8 cellular contexts compared by ENCODE assay signal in the genomic region with DNA sequence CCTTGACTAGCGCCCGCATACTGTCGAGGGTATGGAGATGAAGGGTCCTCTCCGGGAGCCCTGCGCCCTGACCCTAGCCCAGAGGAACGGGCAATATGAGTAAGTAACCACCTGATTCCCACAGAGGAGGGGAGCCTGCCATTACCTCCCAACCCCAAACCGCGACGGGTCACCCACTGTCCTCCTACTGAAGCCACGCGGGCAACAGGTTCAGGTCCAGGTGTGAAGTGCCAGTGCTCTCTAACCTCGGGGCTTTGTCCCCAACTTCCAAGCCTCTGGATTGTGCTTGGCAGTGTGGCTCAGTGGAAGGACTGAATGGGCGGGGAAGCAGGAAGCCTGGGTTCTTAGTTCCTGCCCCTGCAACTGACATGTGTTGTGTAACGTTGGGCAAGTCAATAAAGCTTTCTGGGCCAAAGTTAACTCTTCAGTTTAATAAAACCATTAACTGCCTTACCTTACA. TPM values are rescaled to one million over a fixed set of nuclear protein-coding genes. Genes with fewer than 3 reads are reported as not detected.
DNase-seq lines count a peak whose midpoint lies in the region; ATAC-seq and TF ChIP-seq lines count a peak whose summit lies in the region.

No MANE protein-coding gene starts in this region.

- H3K27me3 Mint-ChIP-seq in activated CD4-positive, alpha-beta T cell treated with anti-CD3 and anti-CD28 coated beads, Interleukin-2, amount 10 ng/mL, durations not matched to agents 24 days and 14 days: peaks cover 11% of the 10 kb centered on the region
- peaks cover 4 to 24% of the 10 kb centered on the region in 2 donors for H3K27me3 Mint-ChIP-seq in T-cell

- CTCF ChIA-PET in T-cell (lab: Charles Lee): interaction anchor here (0.6 kb wide), 2 partner anchors 23 to 675 kb away, joined by 3 read pairs; no protein-coding TSS in a partner anchor

- POLR2A ChIA-PET in T-cell (lab: Charles Lee): no interaction called here

- no peaks in the 10 kb centered on the region for H3K36me3 Mint-ChIP-seq in activated CD4-positive, alpha-beta T cell treated with anti-CD3 and anti-CD28 coated beads, Interleukin-2, amount 10 ng/mL, durations not matched to agents 24 days and 14 days (ENCODE audit: low read depth)
- no peaks in the 10 kb centered on the region for H3K36me3 Mint-ChIP-seq in T-cell

- peak; percentile 27 for ATAC-seq in HG03175 (IDR thresholded peaks at IDR 0.05; ENCODE audit: unreplicated experiment)
- ATAC-seq in T-cell (replicated peaks in 1 of 4): peak in 3 of 4 experiments; percentile 25 to 29 (median 26)
- ATAC-seq in HG03457 (IDR thresholded peaks at IDR 0.05; ENCODE audit: unreplicated experiment): no peak

- H3K4me1 Mint-ChIP-seq in activated CD4-positive, alpha-beta T cell treated with anti-CD3 and anti-CD28 coated beads, Interleukin-2, amount 10 ng/mL, durations not matched to agents 24 days and 14 days: peaks cover 6% of the 10 kb centered on the region
- H3K4me1 Mint-ChIP-seq in T-cell: peaks cover 5 to 15% (median 6%) of the 10 kb centered on the region in 3 donors

- peak; percentile 53 for DNase-seq in activated CD4-positive, alpha-beta T cell treated with anti-CD3 and anti-CD28 coated beads, Interleukin-2, amount 10 ng/mL, durations not matched to agents 24 days and 14 days
- DNase-seq in activated CD4-positive, alpha-beta T cell treated with anti-CD3 and anti-CD28 coated beads, Interleukin-2, amount 50 U/mL, for 48 hours: no peak
- DNase-seq in T-cell (no peak), esophagus squamous epithelium (lab: John Stamatoyannopoulos, UW) (no peak), Ammon's horn (ENCODE audit: low spot score) (no peak)

- no peak for TF ChIP-seq CTCF in esophagus squamous epithelium (IDR thresholded peaks at IDR 0.05)
- no peak for TF ChIP-seq CTCF in neutrophil (IDR thresholded peaks at IDR 0.05)

- intact Hi-C loops in activated CD4-positive, alpha-beta T cell treated with anti-CD3 and anti-CD28 coated beads, Interleukin-2, amount 10 ng/mL, durations not matched to agents 24 days and 14 days (cut with micrococcal nuclease): no loop called here
- intact Hi-C loops in esophagus squamous epithelium (cut with DNase I): no loop called here

- H3K27me3 ChIP-seq in esophagus squamous epithelium (no peaks in the 10 kb centered on the region), neutrophil (no peaks in the 10 kb centered on the region)

- H3K27ac ChIP-seq in esophagus squamous epithelium (peak overlapping the region; percentile 59 to 86 (median 82)), neutrophil (peak overlapping the region; percentile 64)

- no peaks in the 10 kb centered on the region for H3K9me3 Mint-ChIP-seq in activated CD4-positive, alpha-beta T cell treated with anti-CD3 and anti-CD28 coated beads, Interleukin-2, amount 10 ng/mL, durations not matched to agents 24 days and 14 days
- H3K9me3 Mint-ChIP-seq in T-cell: no peaks in the 10 kb centered on the region

- H3K36me3 ChIP-seq in esophagus squamous epithelium (no peaks in the 10 kb centered on the region), neutrophil (no peaks in the 10 kb centered on the region)

- H3K4me3 Mint-ChIP-seq in activated CD4-positive, alpha-beta T cell treated with anti-CD3 and anti-CD28 coated beads, Interleukin-2, amount 10 ng/mL, durations not matched to agents 24 days and 14 days: peak overlapping the region; percentile 55
- H3K4me3 Mint-ChIP-seq in T-cell: peak overlapping the region; percentile 44 to 70 (median 64)

- no peaks in the 10 kb centered on the region for H3K9me3 ChIP-seq in esophagus squamous epithelium
- no peaks in the 10 kb centered on the region for H3K9me3 ChIP-seq in neutrophil

- H3K27ac Mint-ChIP-seq in activated CD4-positive, alpha-beta T cell treated with anti-CD3 and anti-CD28 coated beads, Interleukin-2, amount 10 ng/mL, durations not matched to agents 24 days and 14 days: no peak overlapping the region
- H3K27ac Mint-ChIP-seq in T-cell: no peak overlapping the region

- peak overlapping the region; percentile 57 to 65 (median 60) for H3K4me3 ChIP-seq in esophagus squamous epithelium
- H3K4me3 ChIP-seq in neutrophil (ENCODE audit: low read depth in 1 of 2, low read length in 1 of 2): peak overlapping the region; percentile 66 to 68

- TF ChIP-seq POLR2A in esophagus squamous epithelium (IDR thresholded peaks at IDR 0.05): no peak

- 5% methylated on average over 3 of the region's 14 CpGs; no CpG with 5 or more reads in 1 of the 2 donors for WGBS in esophagus squamous epithelium, 2 donors

- peaks cover 0 to 9% (median 0%) of the 10 kb centered on the region in 3 donors for H3K4me1 ChIP-seq in esophagus squamous epithelium
- H3K4me1 ChIP-seq in neutrophil (ENCODE audit: control insufficient read depth in 1 of 2, insufficient read depth in 1 of 2, low read depth in 1 of 2, low read length in 1 of 2): peaks cover 8 to 9% of the 10 kb centered on the region in 2 experiments

RNA-seq across cellular contexts. Expression of a gene that starts 0.7 kb away (rescaled TPM):
- 3.8 and 4.2 TPM in 2 replicates for total RNA-seq in activated CD4-positive, alpha-beta T cell treated with anti-CD3 and anti-CD28 coated beads, Interleukin-2, amount 10 ng/mL, durations not matched to agents 24 days and 14 days
- total RNA-seq in T-cell (1 to 10 TPM; 2.2 to 4.6 (median 3.0) TPM), esophagus squamous epithelium (10 to 100 TPM in 2 of 4 donors, 1 to 10 TPM in 2; 7.9 to 13.4 (median 10.7) TPM)

RNA-seq across cellular contexts. Expression of a gene that starts 17.5 kb away (rescaled TPM):
- total RNA-seq in activated CD4-positive, alpha-beta T cell treated with anti-CD3 and anti-CD28 coated beads, Interleukin-2, amount 10 ng/mL, durations not matched to agents 24 days and 14 days: not detected in 2 replicates
- total RNA-seq in T-cell: 1 to 10 TPM in 2 of 5 donors, under 1 TPM in 3; 0.62 to 1.4 (median 0.98) TPM
- total RNA-seq in esophagus squamous epithelium: 10 to 100 TPM in 2 of 4 donors, 1 to 10 TPM in 2; 4.5 to 18.8 (median 11.5) TPM
